Comparison of ENCODE assay signal across 8 cellular contexts in genomic region chr1:24027838-24028468, GRCh38. TPM values are rescaled to one million over a fixed set of nuclear protein-coding genes. Genes with fewer than 3 reads are reported as not detected.
DNase-seq lines count a peak whose midpoint lies in the region; ATAC-seq, FAIRE-seq and TF ChIP-seq lines count a peak whose summit lies in the region.

No MANE protein-coding gene starts in this region.

- no peaks in the 10 kb centered on the region for H3K36me3 Mint-ChIP-seq in astrocyte (ENCODE audit: low read depth, unreplicated experiment)

- no peak overlapping the region for H3K4me3 Mint-ChIP-seq in astrocyte (ENCODE audit: unreplicated experiment)

- H2AFZ ChIP-seq in DND-41 (ENCODE audit: low read depth, low read length) (no peak overlapping the region), astrocyte (ENCODE audit: low read depth, low read length) (no peak overlapping the region), keratinocyte (ENCODE audit: control insufficient read depth, low read length) (no peak overlapping the region)

- H3K36me3 ChIP-seq in DND-41 (ENCODE audit: insufficient read depth, low read length), result no peaks in the 10 kb centered on the region
- no peaks in the 10 kb centered on the region for H3K36me3 ChIP-seq in astrocyte (ENCODE audit: insufficient read depth, low read length)
- H3K36me3 ChIP-seq in keratinocyte (ENCODE audit: control insufficient read depth in 2 of 2, extremely low read depth in 1 of 2, insufficient read depth in 2 of 2, low read length in 2 of 2), result no peaks in the 10 kb centered on the region

- H4K20me1 ChIP-seq in DND-41 (ENCODE audit: insufficient read depth, low read length), result no peaks in the 10 kb centered on the region
- no peaks in the 10 kb centered on the region for H4K20me1 ChIP-seq in astrocyte (ENCODE audit: insufficient read depth, low read length)
- H4K20me1 ChIP-seq in keratinocyte (ENCODE audit: control insufficient read depth, extremely low read depth, insufficient read depth, low read length), result no peaks in the 10 kb centered on the region

- H3K27ac ChIP-seq in DND-41 (ENCODE audit: low read length) (no peak overlapping the region), astrocyte (ENCODE audit: low read depth, low read length) (no peak overlapping the region), keratinocyte (ENCODE audit: control insufficient read depth, insufficient read depth, low read length) (no peak overlapping the region)

- H3K27me3 Mint-ChIP-seq in astrocyte (ENCODE audit: low read depth, unreplicated experiment), result no peaks in the 10 kb centered on the region

- FAIRE-seq in astrocyte (lab: Jason Lieb, UNC) (peak; percentile 56), keratinocyte (lab: Jason Lieb, UNC) (peak; percentile 43)

- H3K27me3 ChIP-seq in DND-41 (ENCODE audit: insufficient read depth, low read length, poor library complexity) (no peaks in the 10 kb centered on the region), astrocyte (ENCODE audit: insufficient read depth, low read length) (no peaks in the 10 kb centered on the region), keratinocyte (ENCODE audit: control insufficient read depth, extremely low read depth, insufficient read depth, low read length) (no peaks in the 10 kb centered on the region)

- TF ChIP-seq CTCF in DND-41 (IDR thresholded peaks at IDR 0.05; ENCODE audit: borderline replicate concordance, extremely low read depth, low read length, poor library complexity, severe bottlenecking) (peak; percentile 65), LNCAP (IDR thresholded peaks at IDR 0.05) (peak; percentile 30; the same call in 1 of the 2 replicates), astrocyte (IDR thresholded peaks at IDR 0.05; ENCODE audit: insufficient read depth, low read depth, low read length) (peak; percentile 51), keratinocyte (optimal IDR thresholded peaks at IDR 0.05 in 1 of 3, IDR thresholded peaks at IDR 0.05 in 1 of 3, conservative IDR thresholded peaks at IDR 0.05 in 1 of 3; ENCODE audit: extremely low read depth in 1 of 3, insufficient read depth in 2 of 3, low read length in 3 of 3) (peak in 2 of 3 experiments; percentile 34 to 40)

- H3K79me2 ChIP-seq in DND-41 (ENCODE audit: insufficient read depth, low read length), result no peaks in the 10 kb centered on the region
- no peaks in the 10 kb centered on the region for H3K79me2 ChIP-seq in astrocyte (ENCODE audit: insufficient read depth, low read length)
- H3K79me2 ChIP-seq in keratinocyte (ENCODE audit: control insufficient read depth, insufficient read depth, low read length), result no peaks in the 10 kb centered on the region

- dilution Hi-C loops in keratinocyte (cut with MboI; ENCODE audit: extremely low pct_ligation_motif_present, low sequenced_read_pairs), result no loop called here

- no peak overlapping the region for H3K4me3 ChIP-seq in DND-41 (ENCODE audit: low read depth in 1 of 2, low read length in 2 of 2)
- H3K4me3 ChIP-seq in astrocyte (ENCODE audit: insufficient read depth, low read depth, low read length), result no peak overlapping the region
- no peak overlapping the region for H3K4me3 ChIP-seq in keratinocyte (ENCODE audit: control insufficient read depth in 2 of 3, extremely low read depth in 1 of 3, insufficient read depth in 2 of 3, low read depth in 1 of 3, low read length in 3 of 3)

- ATAC-seq in DND-41 (ENCODE audit: insufficient read depth, low read depth) (peak; percentile 47; the same call in 1 of the 3 replicates), GM19351 (IDR thresholded peaks at IDR 0.05; ENCODE audit: unreplicated experiment) (no peak)
- no peak for ATAC-seq in activated CD4-positive, CD25-positive, alpha-beta regulatory T cell treated with anti-CD3 and anti-CD28 coated beads, Interleukin-2, amount 50 U/mL, for 24 hours

- no peak overlapping the region for H3K9ac ChIP-seq in DND-41 (ENCODE audit: low read depth, low read length)
- no peak overlapping the region for H3K9ac ChIP-seq in astrocyte (ENCODE audit: low read length)
- no peak overlapping the region for H3K9ac ChIP-seq in keratinocyte (ENCODE audit: control insufficient read depth, extremely low read depth, insufficient read depth, low read length)

- H3K9me1 ChIP-seq in keratinocyte (ENCODE audit: control insufficient read depth, extremely low read depth, insufficient read depth, low read length), result no peaks in the 10 kb centered on the region

- no peak overlapping the region for H3K4me2 ChIP-seq in DND-41 (ENCODE audit: insufficient read depth, low read length)
- H3K4me2 ChIP-seq in astrocyte (ENCODE audit: low read length), result no peak overlapping the region
- no peak overlapping the region for H3K4me2 ChIP-seq in keratinocyte (ENCODE audit: control insufficient read depth, extremely low read depth, insufficient read depth, low read depth, low read length)

- H3K4me1 Mint-ChIP-seq in astrocyte (ENCODE audit: low read depth, unreplicated experiment), result peaks cover 4% of the 10 kb centered on the region

- no peak for DNase-seq in DND-41
- DNase-seq in astrocyte (ENCODE audit: low read depth), result peak; percentile 43
- DNase-seq in keratinocyte (ENCODE audit: low read depth, low spot score), result no peak
- no peak for DNase-seq in activated naive CD4-positive, alpha-beta T cell treated with anti-CD3 and anti-CD28 coated beads, Interleukin-2, amount 50 U/mL, for 16 hours
- no peak for DNase-seq in OCI-M2 (lab: John Stamatoyannopoulos, UW; ENCODE audit: unreplicated experiment)

- H3K27ac Mint-ChIP-seq in astrocyte (ENCODE audit: unreplicated experiment), result no peak overlapping the region

- H3K4me1 ChIP-seq in DND-41 (ENCODE audit: insufficient read depth, low read length) (no peaks in the 10 kb centered on the region), astrocyte (ENCODE audit: insufficient read depth, low read length) (peaks cover 4% of the 10 kb centered on the region), keratinocyte (ENCODE audit: control insufficient read depth, extremely low read depth, insufficient read depth, low read length) (no peaks in the 10 kb centered on the region)

- H3K9me3 Mint-ChIP-seq in astrocyte (ENCODE audit: unreplicated experiment), result no peaks in the 10 kb centered on the region

- no peaks in the 10 kb centered on the region for H3K9me3 ChIP-seq in DND-41 (ENCODE audit: insufficient read depth, low read length, severe bottlenecking)
- H3K9me3 ChIP-seq in astrocyte (ENCODE audit: insufficient read depth, low read depth, low read length), result no peaks in the 10 kb centered on the region
- H3K9me3 ChIP-seq in keratinocyte (ENCODE audit: control insufficient read depth, low read depth, low read length), result no peaks in the 10 kb centered on the region

RNA-seq across cellular contexts. Expression of gene SRSF10, which starts 47.8 kb away (rescaled TPM):
- total RNA-seq in astrocyte, result 90.0 and 92.4 TPM in 2 replicates
- 68.4 to 116 TPM (median 75.2 TPM) in 3 replicates for polyA plus RNA-seq in keratinocyte
- polyA plus RNA-seq in keratinocyte (2011; ENCODE audit: low read depth), result 63.3 TPM
- 54.1 and 86.8 TPM in 2 replicates for polyA plus RNA-seq in keratinocyte (2011; cell fraction: cytosol; rRNA removed)
- 83.2 and 110 TPM in 2 replicates for polyA plus RNA-seq in keratinocyte (2011; cell fraction: nucleus; rRNA removed)
- 37.8 and 68.9 TPM in 2 replicates for polyA plus RNA-seq in keratinocyte (2012; ENCODE audit: low replicate concordance)
- polyA minus RNA-seq in keratinocyte, result 25.7 to 97.1 TPM (median 43.6 TPM) in 3 replicates
- 43.4 TPM for polyA minus RNA-seq in keratinocyte (2011; cell fraction: cytosol; rRNA and poly(A)+ RNA removed)
- 50.1 and 65.9 TPM in 2 replicates for polyA minus RNA-seq in keratinocyte (2011; cell fraction: nucleus; rRNA and poly(A)+ RNA removed)
